ENCODE assay signal across 1 cellular context in the genomic region with DNA sequence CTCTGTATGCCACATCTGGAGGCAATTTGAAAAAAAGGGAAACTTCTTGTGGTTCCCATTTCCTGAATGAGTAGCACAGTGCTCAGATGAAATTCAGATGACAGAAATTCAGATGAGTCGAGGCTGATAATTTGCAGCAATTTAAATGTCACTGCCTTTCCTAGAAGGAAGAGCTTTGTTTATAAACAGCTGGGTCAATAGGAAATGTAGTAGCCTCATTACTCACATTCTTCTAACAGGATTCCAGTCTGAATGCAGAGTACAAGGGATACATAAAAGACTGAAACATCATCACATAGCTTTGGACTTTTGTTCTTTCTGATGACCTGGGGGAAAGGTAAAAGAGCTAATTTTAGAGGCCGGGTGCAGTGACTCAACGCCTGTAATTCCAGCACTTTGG.
TF ChIP-seq lines count a peak whose summit lies in the region.

No MANE protein-coding gene starts in this region.

TF ChIP-seq in SK-N-SH, 30 proteins besides CTCF, POLR2A, EP300 and RAD21 (continued from another document):
- TF ChIP-seq NFIC (IDR thresholded peaks at IDR 0.05; ENCODE audit: borderline replicate concordance) (peak; percentile 34; the same call in 1 of the 2 replicates), FOSL2 (IDR thresholded peaks at IDR 0.05; ENCODE audit: borderline replicate concordance, low read depth) (peak; percentile 44; the same call in 1 of the 2 replicates), MEF2A (IDR thresholded peaks at IDR 0.05; ENCODE audit: borderline replicate concordance, low read depth) (0 out of 2 replicates have a peak, but pooled peaks have one; percentile 20), SIN3A (IDR thresholded peaks at IDR 0.05; ENCODE audit: borderline replicate concordance, low read depth, low read length) (no peak), POLR2AphosphoS5 (IDR thresholded peaks at IDR 0.05; ENCODE audit: low read depth, low read length) (peak; percentile 32; the same call in 1 of the 2 replicates)
